ENCODE assay signal across 26 cellular contexts in the genomic region with DNA sequence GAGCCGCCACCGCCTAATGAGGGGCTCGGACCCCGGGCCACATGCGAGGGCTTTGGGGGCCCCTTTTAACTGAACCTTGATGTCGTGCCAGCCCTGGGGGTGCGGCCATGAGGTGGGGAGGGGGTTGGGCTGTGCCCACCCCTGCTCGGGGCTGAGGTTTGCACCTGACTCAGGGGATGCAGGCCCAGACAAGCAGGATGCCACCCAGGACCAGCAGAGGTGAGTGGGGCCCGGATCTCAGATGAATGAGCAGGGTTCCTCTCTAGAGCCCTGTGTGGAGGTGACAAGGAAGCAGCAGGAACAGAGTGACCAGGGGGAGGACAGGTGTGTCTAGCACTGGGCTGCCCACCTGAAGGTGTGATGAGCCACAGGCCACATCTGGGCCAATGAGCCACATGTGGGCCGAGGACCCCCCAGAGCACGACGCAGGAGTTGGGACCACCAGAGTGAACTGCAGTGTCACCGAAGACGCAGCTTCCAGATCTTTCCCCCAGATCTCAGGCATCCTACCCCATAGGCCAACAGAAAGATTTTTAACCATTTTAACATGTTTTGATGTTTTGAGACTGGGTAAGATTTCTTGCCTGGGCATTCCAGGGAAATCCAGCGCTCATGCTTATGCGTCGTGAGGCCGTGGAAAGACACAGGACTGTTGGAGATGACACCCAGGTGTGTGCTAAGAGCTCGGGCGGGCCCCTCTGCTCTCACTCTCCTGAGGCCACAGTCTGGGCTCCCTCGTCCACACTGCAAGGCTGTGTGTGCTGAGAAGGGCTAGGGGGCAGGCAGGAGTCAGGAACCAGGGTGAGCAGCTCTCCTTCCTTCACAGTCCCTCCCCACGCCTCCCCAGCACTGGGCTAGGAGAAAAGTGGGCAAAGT.
DNase-seq lines count a peak whose midpoint lies in the region; TF ChIP-seq lines count a peak whose summit lies in the region.
"Had no signal": no experiment of that assay in that cellular context is flagged by ENCODE, and none has a peak within 500 bp of the region (broad histone marks: within the 10 kb centered on the region; RNA-seq: fewer than 3 reads in every experiment).

No MANE protein-coding gene starts in this region.

- H3K9ac ChIP-seq in neural progenitor cell = no peak overlapping the region

- no peaks in the 10 kb centered on the region for H3K79me2 ChIP-seq in neural progenitor cell (ENCODE audit: low read depth)

- no peaks in the 10 kb centered on the region for H4K20me1 ChIP-seq in neural progenitor cell (ENCODE audit: low read depth)

- intact Hi-C loops in dorsolateral prefrontal cortex (cut with DNase I) = no loop called here

- H3K27ac Mint-ChIP-seq in neural progenitor cell = no peak overlapping the region
- H3K27ac Mint-ChIP-seq: activated B cell treated with CpG ODN at 0.5 μM for 24 hours; activated T-helper 1 cell treated with anti-CD3 and anti-CD28 coated beads, Interleukin-12 subunit alpha, Interleukin-12 subunit beta, Interleukin-2, Interleukin-4 antibody, amounts not matched to agents 30 ng/mL and 10 ng/mL and 1 ng/mL, durations not matched to agents 14 hours and 24 hours and 36 hours; B cell; progenitor cell of endocrine pancreas; T-helper 2 cell treated with Interferon-gamma antibody and Interleukin-4, amounts not matched to agents 5 μg/mL and 100 μg/mL, for 36 hours had no signal

- H3K27me3 ChIP-seq in neural progenitor cell = no peaks in the 10 kb centered on the region
- no peaks in the 10 kb centered on the region for H3K27me3 ChIP-seq in dorsolateral prefrontal cortex

- DNase-seq in ELF-1 (ENCODE audit: low read depth, low spot score) (peak; percentile 45), SW480 (ENCODE audit: low spot score) (peak; percentile 7), iPS-NIHi7 (ENCODE audit: extremely low spot score) (peak; percentile 65), neural progenitor cell (ENCODE audit: low spot score) (peak; percentile 11), D341Med (ENCODE audit: low spot score) (no peak), GOT3 (lab: John Stamatoyannopoulos, UW) (no peak), dorsolateral prefrontal cortex (no peak), cortex of kidney (lab: John Stamatoyannopoulos, UW) (no peak)
- DNase-seq: activated B cell treated with CpG ODN at 0.5 μM for 24 hours; activated naive CD4-positive, alpha-beta T cell treated with anti-CD3 and anti-CD28 coated beads, Interleukin-2, amount 50 U/mL, for 16 hours; glutamatergic neuron; HCEC 1CT; left cardiac atrium; midbrain; NCI-H1092; NCI-H187; NCI-H748 treated with DMSO at 0.1 percent for 48 hours; stomach had no signal

- H3K4me1 Mint-ChIP-seq in neural progenitor cell = peaks cover 23% of the 10 kb centered on the region
- H3K4me1 Mint-ChIP-seq: activated B cell treated with CpG ODN at 0.5 μM for 24 hours, B cell had no signal

- H3F3A ChIP-seq in neural progenitor cell (ENCODE audit: low read depth) = no peaks in the 10 kb centered on the region

- no peaks in the 10 kb centered on the region for H3K36me3 Mint-ChIP-seq in neural progenitor cell

- no peaks in the 10 kb centered on the region for H3K9me3 ChIP-seq in neural progenitor cell (ENCODE audit: low read depth)
- H3K9me3 ChIP-seq: stomach, tibial artery had no signal

- no peak for TF ChIP-seq CTCF in neural progenitor cell (IDR thresholded peaks at IDR 0.05)
- TF ChIP-seq CTCF in dorsolateral prefrontal cortex (IDR thresholded peaks at IDR 0.05 in 54 of 56, conservative IDR thresholded peaks at IDR 0.05 in 2 of 56; ENCODE audit: low read depth in 1 of 56, partially characterized antibody in 56 of 56) = no peak

- H3K4me1 ChIP-seq in neural progenitor cell = peaks cover 14% of the 10 kb centered on the region
- H3K4me1 ChIP-seq: tibial artery had no signal

- H3K4me3 ChIP-seq in neural progenitor cell = no peak overlapping the region
- H3K4me3 ChIP-seq in dorsolateral prefrontal cortex = no peak overlapping the region
- H3K4me3 ChIP-seq: coronary artery, GM12878, stomach, tibial artery had no signal

- H3K36me3 ChIP-seq in neural progenitor cell = no peaks in the 10 kb centered on the region
- H3K36me3 ChIP-seq: stomach, tibial artery had no signal

- peaks cover 16% of the 10 kb centered on the region for H3K27me3 Mint-ChIP-seq in neural progenitor cell (ENCODE audit: insufficient read depth, low read depth)

- H3K4me3 Mint-ChIP-seq in neural progenitor cell = no peak overlapping the region
- H3K4me3 Mint-ChIP-seq: activated B cell treated with CpG ODN at 0.5 μM for 24 hours; activated T-helper 1 cell treated with anti-CD3 and anti-CD28 coated beads, Interleukin-12 subunit alpha, Interleukin-12 subunit beta, Interleukin-2, Interleukin-4 antibody, amounts not matched to agents 30 ng/mL and 10 ng/mL and 1 ng/mL, durations not matched to agents 14 hours and 24 hours and 36 hours; B cell; nephron; T-helper 2 cell treated with Interferon-gamma antibody and Interleukin-4, amounts not matched to agents 5 μg/mL and 100 μg/mL, for 36 hours had no signal

- peaks cover 6% of the 10 kb centered on the region for H3K9me3 Mint-ChIP-seq in neural progenitor cell
- H3K9me3 Mint-ChIP-seq: activated T-helper 1 cell treated with anti-CD3 and anti-CD28 coated beads, Interleukin-12 subunit alpha, Interleukin-12 subunit beta, Interleukin-2, Interleukin-4 antibody, amounts not matched to agents 30 ng/mL and 10 ng/mL and 1 ng/mL, durations not matched to agents 14 hours and 24 hours and 36 hours; T-helper 2 cell treated with Interferon-gamma antibody and Interleukin-4, amounts not matched to agents 5 μg/mL and 100 μg/mL, for 36 hours had no signal

- H3K4me2 ChIP-seq in neural progenitor cell = no peak overlapping the region

- H2AFZ ChIP-seq in neural progenitor cell (replicated peaks) = no peak overlapping the region

- H3K27ac ChIP-seq in neural progenitor cell (no peak overlapping the region), dorsolateral prefrontal cortex (no peak overlapping the region)
- H3K27ac ChIP-seq: coronary artery, stomach, tibial artery had no signal

Comparison
In these comparisons a context has a peak if more than half of its experiments do, and no peak if none do; other contexts are left out.
1. DNase-seq: peak in ELF-1 (single experiment), SW480 (single experiment), iPS-NIHi7 (single experiment) and neural progenitor cell (single experiment); none in D341Med (single experiment), GOT3 (single experiment), dorsolateral prefrontal cortex (0 of 10) and cortex of kidney (single experiment).